In genomic region chr3:150365132-150365604, GRCh38 we compare ENCODE assay signal across 13 cellular contexts. TPM values are rescaled to one million over a fixed set of nuclear protein-coding genes. Genes with fewer than 3 reads are reported as not detected.
DNase-seq lines count a peak whose midpoint lies in the region; ATAC-seq and TF ChIP-seq lines count a peak whose summit lies in the region.
"Had no signal": no experiment of that assay in that cellular context is flagged by ENCODE, and none has a peak within 500 bp of the region (broad histone marks: within the 10 kb centered on the region; RNA-seq: fewer than 3 reads in every experiment).

No MANE protein-coding gene starts in this region.

- no peak overlapping the region for H3K4me3 ChIP-seq in fibroblast of lung (replicated peaks in 1 of 4; ENCODE audit: control extremely low read depth in 1 of 4, insufficient read depth in 1 of 4, low read depth in 3 of 4, low read length in 4 of 4)
- H3K4me3 ChIP-seq in neural progenitor cell: no peak overlapping the region

- H4K20me1 ChIP-seq in fibroblast of lung (ENCODE audit: control insufficient read depth, extremely low read depth, insufficient read depth, low read length): no peaks in the 10 kb centered on the region
- no peaks in the 10 kb centered on the region for H4K20me1 ChIP-seq in neural progenitor cell (ENCODE audit: low read depth)

- H3K4me1 ChIP-seq in fibroblast of lung (ENCODE audit: control insufficient read depth, extremely low read depth, insufficient read depth, low read length) (no peaks in the 10 kb centered on the region), neural progenitor cell (peaks cover 7% of the 10 kb centered on the region)

- no peak for TF ChIP-seq CTCF in fibroblast of lung (conservative IDR thresholded peaks at IDR 0.05 in 1 of 2, IDR thresholded peaks at IDR 0.05 in 1 of 2; ENCODE audit: low read depth in 1 of 2, low read length in 2 of 2)
- no peak for TF ChIP-seq CTCF in neural progenitor cell (IDR thresholded peaks at IDR 0.05)

- H3K9me3 ChIP-seq in fibroblast of lung (ENCODE audit: control insufficient read depth, insufficient read depth, low read depth, low read length) (no peaks in the 10 kb centered on the region), neural progenitor cell (ENCODE audit: low read depth) (no peaks in the 10 kb centered on the region)

- no peak overlapping the region for H3K4me2 ChIP-seq in fibroblast of lung (ENCODE audit: extremely low read depth, insufficient read depth, low read length)
- H3K4me2 ChIP-seq in neural progenitor cell: no peak overlapping the region

- H3K79me2 ChIP-seq in fibroblast of lung (ENCODE audit: control insufficient read depth, insufficient read depth, low read length) (no peaks in the 10 kb centered on the region), neural progenitor cell (ENCODE audit: low read depth) (no peaks in the 10 kb centered on the region)

- no peaks in the 10 kb centered on the region for H3K27me3 Mint-ChIP-seq in neural progenitor cell (ENCODE audit: insufficient read depth, low read depth)

- no peaks in the 10 kb centered on the region for H3K36me3 Mint-ChIP-seq in neural progenitor cell

- ATAC-seq in GM21576 (IDR thresholded peaks at IDR 0.05; ENCODE audit: unreplicated experiment) (peak; percentile 53), HG03354 (IDR thresholded peaks at IDR 0.05; ENCODE audit: poor library complexity, severe bottlenecking, unreplicated experiment) (no peak)

- no peak overlapping the region for H3K4me3 Mint-ChIP-seq in neural progenitor cell

- DNase-seq in AG20443 (ENCODE audit: low spot score) (peak; percentile 22), NCI-H2196 (lab: John Stamatoyannopoulos, UW; ENCODE audit: unreplicated experiment) (peak; percentile 34), fibroblast of lung (ENCODE audit: low read depth in 2 of 2) (peak; percentile 84 to 85), SIG-M5 (lab: John Stamatoyannopoulos, UW) (no peak), neural progenitor cell (ENCODE audit: low spot score) (no peak), mucosa of gallbladder (ENCODE audit: low spot score) (no peak)
- DNase-seq: activated T-cell treated with anti-CD3 and anti-CD28 coated beads, Interleukin-2, amount 50 U/mL, for 1 hour; C1 segment of cervical spinal cord; effector CD4-positive, alpha-beta T cell; NCI-H2029; T-helper 1 cell had no signal

- H2AFZ ChIP-seq in fibroblast of lung (ENCODE audit: low read length): no peak overlapping the region
- no peak overlapping the region for H2AFZ ChIP-seq in neural progenitor cell (replicated peaks)

- H3F3A ChIP-seq in neural progenitor cell (ENCODE audit: low read depth): no peaks in the 10 kb centered on the region

- H3K27ac ChIP-seq in fibroblast of lung (ENCODE audit: insufficient read depth, low read length) (no peak overlapping the region), neural progenitor cell (no peak overlapping the region)

- no peaks in the 10 kb centered on the region for H3K9me3 Mint-ChIP-seq in neural progenitor cell

- H3K4me1 Mint-ChIP-seq in neural progenitor cell: peaks cover 6% of the 10 kb centered on the region

- H3K27ac Mint-ChIP-seq in neural progenitor cell: no peak overlapping the region

- no peaks in the 10 kb centered on the region for H3K27me3 ChIP-seq in fibroblast of lung (ENCODE audit: control insufficient read depth, insufficient read depth, low read length)
- H3K27me3 ChIP-seq in neural progenitor cell: no peaks in the 10 kb centered on the region

- no peaks in the 10 kb centered on the region for H3K36me3 ChIP-seq in fibroblast of lung (ENCODE audit: control insufficient read depth, insufficient read depth, low read length)
- no peaks in the 10 kb centered on the region for H3K36me3 ChIP-seq in neural progenitor cell

- H3K9ac ChIP-seq in fibroblast of lung (ENCODE audit: insufficient read depth, low read length) (no peak overlapping the region), neural progenitor cell (no peak overlapping the region)

RNA-seq across cellular contexts. Expression of gene TSC22D2, which starts 42.9 kb away (rescaled TPM):
- total RNA-seq in fibroblast of lung (10.3 and 23.6 TPM in 2 replicates), neural progenitor cell (ENCODE audit: low replicate concordance) (15.4 and 18.7 TPM in 2 replicates), mucosa of gallbladder (25.6 TPM)
- polyA plus RNA-seq in fibroblast of lung: 29.3 and 45.5 TPM in 2 replicates
- 30.3 and 41.2 TPM in 2 replicates for polyA plus RNA-seq in fibroblast of lung (2012)
- polyA minus RNA-seq in fibroblast of lung (ENCODE audit: low replicate concordance): 11.1 and 13.0 TPM in 2 replicates

Comparison
In these comparisons a context has a peak if more than half of its experiments do, and no peak if none do; other contexts are left out.
1. DNase-seq: peak in AG20443 (single experiment), NCI-H2196 (single experiment) and fibroblast of lung (2 of 2); none in SIG-M5 (single experiment), neural progenitor cell (single experiment) and mucosa of gallbladder (single experiment).